Comparison of ENCODE assay signal across 3 cellular contexts in genomic region chr10:79868023-79868422, GRCh38. TPM values are rescaled to one million over a fixed set of nuclear protein-coding genes. Genes with fewer than 3 reads are reported as not detected.
"Had no signal": no experiment of that assay in that cellular context is flagged by ENCODE, and none has a peak within 500 bp of the region (broad histone marks: within the 10 kb centered on the region; RNA-seq: fewer than 3 reads in every experiment).

No MANE protein-coding gene starts in this region.

RNA-seq across cellular contexts. Expression of gene NUTM2E, which starts 41.5 kb away (rescaled TPM):
- total RNA-seq: NCI-H460, PC-3, Right ventricle myocardium inferior had no signal
